ENCODE assay signal across 28 cellular contexts in genomic region chr15:75655911-75656310, GRCh38. TPM values are rescaled to one million over a fixed set of nuclear protein-coding genes. Genes with fewer than 3 reads are reported as not detected.
DNase-seq lines count a peak whose midpoint lies in the region; ATAC-seq and TF ChIP-seq lines count a peak whose summit lies in the region.
"Had no signal": no experiment of that assay in that cellular context is flagged by ENCODE, and none has a peak within 500 bp of the region (broad histone marks: within the 10 kb centered on the region; RNA-seq: fewer than 3 reads in every experiment).

No MANE protein-coding gene starts in this region.

- ATAC-seq in gastroesophageal sphincter = no peak
- ATAC-seq in GM21786 (IDR thresholded peaks at IDR 0.05; ENCODE audit: unreplicated experiment) = no peak
- no peak for ATAC-seq in HG02870 (IDR thresholded peaks at IDR 0.05; ENCODE audit: unreplicated experiment)
- ATAC-seq: activated naive CD8-positive, alpha-beta T cell treated with anti-CD3 and anti-CD28 coated beads, Interleukin-2, amount 50 U/mL, for 24 hours; effector memory CD8-positive, alpha-beta T cell; esophagus mucosa; foreskin keratinocyte; naive thymus-derived CD8-positive, alpha-beta T cell; stimulated activated effector memory CD8-positive, alpha-beta T cell treated with anti-CD3 and anti-CD28 coated beads, Interleukin-12 subunit alpha, Interleukin-12 subunit beta, amount 100 ng/mL, for 72 hours had no signal

- H3K27ac ChIP-seq in gastroesophageal sphincter = peak overlapping the region in 3 of 4 donors; percentile 5 to 31 (median 22)
- H3K27ac ChIP-seq: foreskin keratinocyte, suprapubic skin, uterus had no signal

- peaks cover 0 to 69% of the 10 kb centered on the region in 2 donors for H3K36me3 ChIP-seq in gastroesophageal sphincter
- H3K36me3 ChIP-seq: uterus had no signal

- no peaks in the 10 kb centered on the region for H3K9me3 ChIP-seq in gastroesophageal sphincter
- H3K9me3 ChIP-seq: suprapubic skin, uterus had no signal

- no peaks in the 10 kb centered on the region for H3K27me3 ChIP-seq in gastroesophageal sphincter
- H3K27me3 ChIP-seq: foreskin keratinocyte, suprapubic skin, uterus had no signal

- no peak for TF ChIP-seq EP300 in gastroesophageal sphincter (IDR thresholded peaks at IDR 0.05)

- DNase-seq in NCI-H2029 (lab: John Stamatoyannopoulos, UW) (peak; percentile 50), NCI-H2029 treated with DMSO at 0.1 percent for 48 hours (lab: John Stamatoyannopoulos, UW) (no peak), NCI-H1105 (lab: John Stamatoyannopoulos, UW) (peak; percentile 58), NCI-H345 treated with DMSO at 0.1 percent for 48 hours (lab: John Stamatoyannopoulos, UW; ENCODE audit: unreplicated experiment) (peak; percentile 88), GM20000 (ENCODE audit: low spot score) (no peak)
- DNase-seq: activated CD4-positive, alpha-beta T cell treated with anti-CD3 and anti-CD28 coated beads for 4 hours; activated CD8-positive, alpha-beta memory T cell treated with anti-CD3 and anti-CD28 coated beads for 24 hours; activated gamma-delta T cell treated with Interleukin-2 at 50 U/mL for 16 hours; activated naive CD8-positive, alpha-beta T cell treated with anti-CD3 and anti-CD28 coated beads, Interleukin-2, amount 50 U/mL, for 24 hours; activated T-cell treated with anti-CD3 and anti-CD28 coated beads, Interleukin-2, amount 50 U/mL, for 24 hours; AML-193; CD4-positive, alpha-beta memory T cell; DMS79; effector memory CD8-positive, alpha-beta T cell; foreskin keratinocyte; KG1; midbrain; naive thymus-derived CD8-positive, alpha-beta T cell; NCI-H2227 treated with DMSO at 0.1 percent for 48 hours; stimulated activated CD4-positive, alpha-beta T cell treated with anti-CD3 and anti-CD28 coated beads, Interleukin-2, amount 100 ng/mL, for 24 hours; uterus had no signal

- peaks cover 5 to 95% (median 67%) of the 10 kb centered on the region in 3 donors for H3K4me1 ChIP-seq in gastroesophageal sphincter

- no peak for TF ChIP-seq POLR2A in gastroesophageal sphincter (IDR thresholded peaks at IDR 0.05)

- H3K4me3 ChIP-seq in gastroesophageal sphincter = no peak overlapping the region
- H3K4me3 ChIP-seq: smooth muscle cell, suprapubic skin, uterus had no signal

- no peak for TF ChIP-seq CTCF in gastroesophageal sphincter (IDR thresholded peaks at IDR 0.05)
- no peak for TF ChIP-seq CTCF in GM20000 (IDR thresholded peaks at IDR 0.05; ENCODE audit: extremely low read depth, missing control alignments)

- 60 to 83% methylated on average over 1 to 3 of the region's 4 CpGs for WGBS in gastroesophageal sphincter (ENCODE audit: low coverage in 1 of 2), 2 donors

RNA-seq across cellular contexts. Expression of gene SNX33, which starts 8.2 kb away (rescaled TPM):
- total RNA-seq in gastroesophageal sphincter = 10 to 100 TPM; 32.8 to 51.5 (median 41.2) TPM

RNA-seq across cellular contexts. Expression of gene IMP3, which starts 15.9 kb away (rescaled TPM):
- total RNA-seq in gastroesophageal sphincter = 10 to 100 TPM; 72.8 to 94.9 (median 85.5) TPM

RNA-seq across cellular contexts. Expression of gene SNUPN, which starts 30.4 kb away (rescaled TPM):
- total RNA-seq in gastroesophageal sphincter = 10 to 100 TPM; 18.6 to 27.3 (median 21.0) TPM

RNA-seq across cellular contexts. Expression of gene CSPG4, which starts 56.7 kb away (rescaled TPM):
- total RNA-seq in gastroesophageal sphincter = 100 to 1,000 TPM in 3 of 4 donors, 10 to 100 TPM in 1; 98.7 to 396 (median 151) TPM
- total RNA-seq: CD4-positive, alpha-beta memory T cell; naive thymus-derived CD8-positive, alpha-beta T cell had no signal

Comparison
In these comparisons a context has a peak if more than half of its experiments do, and no peak if none do; other contexts are left out.
1. DNase-seq: peak in NCI-H2029 (single experiment), NCI-H1105 (single experiment) and NCI-H345 treated with DMSO at 0.1 percent for 48 hours (single experiment); none in NCI-H2029 treated with DMSO at 0.1 percent for 48 hours (single experiment) and GM20000 (single experiment).